ENCODE assay signal across 28 cellular contexts in genomic region chr12:112464605-112465004, GRCh38. TPM values are rescaled to one million over a fixed set of nuclear protein-coding genes. Genes with fewer than 3 reads are reported as not detected.
DNase-seq lines count a peak whose midpoint lies in the region; ATAC-seq, FAIRE-seq and TF ChIP-seq lines count a peak whose summit lies in the region.
"Had no signal": no experiment of that assay in that cellular context is flagged by ENCODE, and none has a peak within 500 bp of the region (broad histone marks: within the 10 kb centered on the region; RNA-seq: fewer than 3 reads in every experiment).

No MANE protein-coding gene starts in this region.

- H3K27me3 ChIP-seq in CD4-positive, CD25-positive, alpha-beta regulatory T cell (ENCODE audit: control insufficient read depth, insufficient read depth, low read length) = no peaks in the 10 kb centered on the region
- H3K27me3 ChIP-seq in endothelial cell of umbilical vein (ENCODE audit: control insufficient read depth in 2 of 2, insufficient read depth in 2 of 2, low read length in 2 of 2) = no peaks in the 10 kb centered on the region
- H3K27me3 ChIP-seq: BE2C, BLaER1 had no signal

- no peak overlapping the region for H3K9ac ChIP-seq in endothelial cell of umbilical vein (replicated peaks; ENCODE audit: extremely low read depth, insufficient read depth, low read length)
- H3K9ac ChIP-seq: BLaER1 had no signal

- dilution Hi-C loops in endothelial cell of umbilical vein (cut with MboI; ENCODE audit: extremely low pct_ligation_motif_present, low sequenced_read_pairs) = no loop called here

- peak overlapping the region; percentile 41 for H3K27ac Mint-ChIP-seq in activated CD4-positive, alpha-beta T cell treated with anti-CD3 and anti-CD28 coated beads, Interleukin-2, amount 10 ng/mL, durations not matched to agents 7 days and 5 days
- H3K27ac Mint-ChIP-seq in CD4-positive, CD25-positive, alpha-beta regulatory T cell = peak overlapping the region in 2 of 3 donors; percentile 9 to 51
- H3K27ac Mint-ChIP-seq in WTC11 = no peak overlapping the region
- H3K27ac Mint-ChIP-seq: CD14-positive monocyte; CD4-positive, alpha-beta T cell; CD8-positive, alpha-beta T cell had no signal

- no peak for DNase-seq in activated CD4-positive, alpha-beta T cell treated with anti-CD3 and anti-CD28 coated beads, Interleukin-2, amount 10 ng/mL, durations not matched to agents 7 days and 5 days
- DNase-seq in activated CD4-positive, alpha-beta T cell treated with anti-CD3 and anti-CD28 coated beads for 4 hours = no peak
- DNase-seq in CD4-positive, CD25-positive, alpha-beta regulatory T cell = no peak
- DNase-seq in WTC11 (ENCODE audit: low spot score) = no peak
- DNase-seq in endothelial cell of umbilical vein (ENCODE audit: low read depth, low spot score) = no peak
- no peak for DNase-seq in NCI-H2227 treated with DMSO at 0.1 percent for 48 hours (lab: John Stamatoyannopoulos, UW)
- DNase-seq in activated CD8-positive, alpha-beta memory T cell treated with anti-CD3 and anti-CD28 coated beads, Interleukin-2, amount 50 U/mL, for 4 hours = no peak
- DNase-seq: BE2C; C1 segment of cervical spinal cord; Caco-2; Calu3; CD4-positive, alpha-beta T cell; CD8-positive, alpha-beta T cell; DMS 273 treated with DMSO at 0.1 percent for 48 hours; DMS153; DMS53; DMS79; DND-41; EL; GF-D8 had no signal

- no peak overlapping the region for H3K4me3 Mint-ChIP-seq in activated CD4-positive, alpha-beta T cell treated with anti-CD3 and anti-CD28 coated beads, Interleukin-2, amount 10 ng/mL, durations not matched to agents 7 days and 5 days
- H3K4me3 Mint-ChIP-seq in CD4-positive, CD25-positive, alpha-beta regulatory T cell = no peak overlapping the region
- H3K4me3 Mint-ChIP-seq in WTC11 = no peak overlapping the region
- H3K4me3 Mint-ChIP-seq: CD14-positive monocyte; CD4-positive, alpha-beta T cell; CD8-positive, alpha-beta T cell had no signal

- H3K9me3 ChIP-seq in CD4-positive, CD25-positive, alpha-beta regulatory T cell (ENCODE audit: control insufficient read depth in 2 of 2, low read length in 2 of 2) = no peaks in the 10 kb centered on the region
- no peaks in the 10 kb centered on the region for H3K9me3 ChIP-seq in endothelial cell of umbilical vein (replicated peaks; ENCODE audit: control insufficient read depth, insufficient read depth, low read length)
- H3K9me3 ChIP-seq: A549, BE2C, BLaER1, Caco-2 had no signal

- no peak overlapping the region for H2AFZ ChIP-seq in endothelial cell of umbilical vein (ENCODE audit: low read depth, low read length)

- CTCF ChIA-PET in activated CD4-positive, alpha-beta T cell treated with anti-CD3 and anti-CD28 coated beads, Interleukin-2, amount 10 ng/mL, durations not matched to agents 7 days and 5 days (lab: Charles Lee) = interaction anchor here (1.0 kb wide), 1 partner anchor 17 kb away, joined by 4 read pairs; no protein-coding TSS in a partner anchor
- CTCF ChIA-PET in WTC11 (lab: Charles Lee) = interaction anchor here (0.7 to 2.0 kb wide), 3 partner anchors 8 to 528 kb away, joined by 3 to 9 read pairs (median 5); no protein-coding TSS in a partner anchor
- CTCF ChIA-PET in endothelial cell of umbilical vein (lab: Charles Lee) = no interaction called here

- H3K4me1 Mint-ChIP-seq in activated CD4-positive, alpha-beta T cell treated with anti-CD3 and anti-CD28 coated beads, Interleukin-2, amount 10 ng/mL, durations not matched to agents 7 days and 5 days = peaks cover 2% of the 10 kb centered on the region
- peaks cover 10 to 25% (median 12%) of the 10 kb centered on the region in 4 donors for H3K4me1 Mint-ChIP-seq in CD4-positive, CD25-positive, alpha-beta regulatory T cell
- peaks cover 2% of the 10 kb centered on the region; the same call in 1 of the 2 replicates for H3K4me1 Mint-ChIP-seq in WTC11
- H3K4me1 Mint-ChIP-seq: CD14-positive monocyte had no signal

- no peak overlapping the region for H3K4me2 ChIP-seq in endothelial cell of umbilical vein (ENCODE audit: insufficient read depth, low read length)
- H3K4me2 ChIP-seq: A549, BLaER1 had no signal

- no peak for ATAC-seq in CD4-positive, CD25-positive, alpha-beta regulatory T cell (ENCODE audit: low read depth in 2 of 2)
- no peak for ATAC-seq in WTC11
- no peak for ATAC-seq in HG03280 (IDR thresholded peaks at IDR 0.05; ENCODE audit: unreplicated experiment)
- ATAC-seq: A549; CD8-positive, alpha-beta T cell had no signal

- H3K9me1 ChIP-seq in endothelial cell of umbilical vein (replicated peaks; ENCODE audit: control insufficient read depth, extremely low read depth, insufficient read depth, low read length) = no peaks in the 10 kb centered on the region

- no peaks in the 10 kb centered on the region for H3K27me3 Mint-ChIP-seq in activated CD4-positive, alpha-beta T cell treated with anti-CD3 and anti-CD28 coated beads, Interleukin-2, amount 10 ng/mL, durations not matched to agents 7 days and 5 days
- H3K27me3 Mint-ChIP-seq in CD4-positive, CD25-positive, alpha-beta regulatory T cell = no peaks in the 10 kb centered on the region
- H3K27me3 Mint-ChIP-seq in WTC11 (ENCODE audit: low read depth) = no peaks in the 10 kb centered on the region
- H3K27me3 Mint-ChIP-seq: CD4-positive, alpha-beta T cell had no signal

- no peaks in the 10 kb centered on the region for H3K79me2 ChIP-seq in endothelial cell of umbilical vein (ENCODE audit: control insufficient read depth, insufficient read depth, low read length)

- POLR2A ChIA-PET in activated CD4-positive, alpha-beta T cell treated with anti-CD3 and anti-CD28 coated beads, Interleukin-2, amount 10 ng/mL, durations not matched to agents 7 days and 5 days (lab: Charles Lee) = no interaction called here
- POLR2A ChIA-PET in WTC11 (lab: Charles Lee) = no interaction called here
- POLR2A ChIA-PET in endothelial cell of umbilical vein (lab: Charles Lee) = no interaction called here

- no peak overlapping the region for H3K4me3 ChIP-seq in CD4-positive, CD25-positive, alpha-beta regulatory T cell (ENCODE audit: low read depth, low read length)
- no peak overlapping the region for H3K4me3 ChIP-seq in endothelial cell of umbilical vein (replicated peaks in 1 of 3; ENCODE audit: insufficient read depth in 1 of 3, low read depth in 1 of 3, low read length in 3 of 3)
- H3K4me3 ChIP-seq: A549, BLaER1 had no signal

- no peaks in the 10 kb centered on the region for H3K9me3 Mint-ChIP-seq in activated CD4-positive, alpha-beta T cell treated with anti-CD3 and anti-CD28 coated beads, Interleukin-2, amount 10 ng/mL, durations not matched to agents 7 days and 5 days
- H3K9me3 Mint-ChIP-seq in CD4-positive, CD25-positive, alpha-beta regulatory T cell = no peaks in the 10 kb centered on the region
- H3K9me3 Mint-ChIP-seq in WTC11 = no peaks in the 10 kb centered on the region
- H3K9me3 Mint-ChIP-seq: CD14-positive monocyte; CD4-positive, alpha-beta T cell; CD8-positive, alpha-beta T cell had no signal

- peak; percentile 15 for FAIRE-seq in endothelial cell of umbilical vein (lab: Jason Lieb, UNC)
- FAIRE-seq: A549, D721Med, GM12891, GM19239 had no signal

- H4K20me1 ChIP-seq in endothelial cell of umbilical vein (replicated peaks; ENCODE audit: control insufficient read depth, extremely low read depth, insufficient read depth, low read length) = no peaks in the 10 kb centered on the region

- TF ChIP-seq CTCF in WTC11 (IDR thresholded peaks at IDR 0.05) (no peak), endothelial cell of umbilical vein (IDR thresholded peaks at IDR 0.05; ENCODE audit: extremely low read depth in 1 of 2, insufficient read depth in 1 of 2, low read depth in 1 of 2, low read length in 2 of 2) (no peak)

- H3K36me3 ChIP-seq in CD4-positive, CD25-positive, alpha-beta regulatory T cell (ENCODE audit: control insufficient read depth, insufficient read depth, low read length) = peaks cover 12% of the 10 kb centered on the region
- H3K36me3 ChIP-seq in endothelial cell of umbilical vein (ENCODE audit: control insufficient read depth in 2 of 2, extremely low read depth in 1 of 2, insufficient read depth in 2 of 2, low read length in 2 of 2) = peaks cover 5 to 7% of the 10 kb centered on the region in 2 experiments

- BruUV-seq in endothelial cell of umbilical vein (replicated peaks; lab: Mats Ljungman, UMichigan) = no TSS peak

- H3K36me3 Mint-ChIP-seq in activated CD4-positive, alpha-beta T cell treated with anti-CD3 and anti-CD28 coated beads, Interleukin-2, amount 10 ng/mL, durations not matched to agents 7 days and 5 days (ENCODE audit: low read depth) = peaks cover 26% of the 10 kb centered on the region
- peaks cover 34% of the 10 kb centered on the region for H3K36me3 Mint-ChIP-seq in CD4-positive, CD25-positive, alpha-beta regulatory T cell
- H3K36me3 Mint-ChIP-seq in WTC11 = peaks cover 2% of the 10 kb centered on the region

- no peak for TF ChIP-seq POLR2A in endothelial cell of umbilical vein (IDR thresholded peaks at IDR 0.05; ENCODE audit: low read depth, low read length)

- H3K4me1 ChIP-seq in CD4-positive, CD25-positive, alpha-beta regulatory T cell (ENCODE audit: control insufficient read depth, insufficient read depth, low read length, poor library complexity, severe bottlenecking) = peaks cover 6% of the 10 kb centered on the region
- H3K4me1 ChIP-seq in endothelial cell of umbilical vein (ENCODE audit: control insufficient read depth, extremely low read depth, insufficient read depth, low read length) = no peaks in the 10 kb centered on the region
- H3K4me1 ChIP-seq: BE2C had no signal

- H3K27ac ChIP-seq in CD4-positive, CD25-positive, alpha-beta regulatory T cell (ENCODE audit: insufficient read depth, low read length, poor library complexity, severe bottlenecking) = no peak overlapping the region
- H3K27ac ChIP-seq in endothelial cell of umbilical vein (ENCODE audit: insufficient read depth, low read depth, low read length) = no peak overlapping the region
- H3K27ac ChIP-seq: 22Rv1, A549, BLaER1 had no signal

- intact Hi-C loops in endothelial cell of umbilical vein (cut with micrococcal nuclease) = no loop called here

RNA-seq across cellular contexts. Expression of gene PTPN11, which starts 45.9 kb away (rescaled TPM):
- total RNA-seq in activated CD4-positive, alpha-beta T cell treated with anti-CD3 and anti-CD28 coated beads, Interleukin-2, amount 10 ng/mL, durations not matched to agents 7 days and 5 days = 10 to 100 TPM; 79.2 to 84.4 TPM
- 51.9 TPM for total RNA-seq in CD4-positive, CD25-positive, alpha-beta regulatory T cell
- 10 to 100 TPM; 57.0 to 66.9 (median 62.2) TPM for polyA plus RNA-seq in CD4-positive, CD25-positive, alpha-beta regulatory T cell
- total RNA-seq in WTC11 (2021) (112 TPM in 3 replicates), endothelial cell of umbilical vein (104 and 107 TPM in 2 replicates)
- polyA plus RNA-seq in endothelial cell of umbilical vein = 22.4 and 36.5 TPM in 2 replicates
- polyA plus RNA-seq in endothelial cell of umbilical vein (2011; cell fraction: cytosol; rRNA removed) = 38.5 and 42.5 TPM in 2 replicates
- polyA plus RNA-seq in endothelial cell of umbilical vein (2011; cell fraction: nucleus; rRNA removed) = 34.1 and 44.1 TPM in 2 replicates
- polyA plus RNA-seq in endothelial cell of umbilical vein (2012) = 64.9 and 86.2 TPM in 2 replicates
- polyA minus RNA-seq in endothelial cell of umbilical vein = 66.6 and 71.7 TPM in 2 replicates
- 70.4 TPM for polyA minus RNA-seq in endothelial cell of umbilical vein (2011; cell fraction: cytosol; rRNA and poly(A)+ RNA removed)
- 24.0 and 30.3 TPM in 2 replicates for polyA minus RNA-seq in endothelial cell of umbilical vein (2011; cell fraction: nucleus; rRNA and poly(A)+ RNA removed)

RNA-seq across cellular contexts. Expression of gene RPL6, which starts 55.2 kb away (rescaled TPM):
- 1,000 to 10,000 TPM; 1,236 to 1,343 TPM for total RNA-seq in activated CD4-positive, alpha-beta T cell treated with anti-CD3 and anti-CD28 coated beads, Interleukin-2, amount 10 ng/mL, durations not matched to agents 7 days and 5 days
- 1,320 TPM for total RNA-seq in CD4-positive, CD25-positive, alpha-beta regulatory T cell
- 100 to 1,000 TPM; 375 to 624 (median 546) TPM for polyA plus RNA-seq in CD4-positive, CD25-positive, alpha-beta regulatory T cell
- 1,730 to 1,803 TPM (median 1,794 TPM) in 3 replicates for total RNA-seq in WTC11 (2021)
- total RNA-seq in endothelial cell of umbilical vein = 1,359 and 1,385 TPM in 2 replicates
- 773 and 998 TPM in 2 replicates for polyA plus RNA-seq in endothelial cell of umbilical vein
- polyA plus RNA-seq in endothelial cell of umbilical vein (2011; cell fraction: cytosol; rRNA removed) = 2,036 and 2,074 TPM in 2 replicates
- 552 and 631 TPM in 2 replicates for polyA plus RNA-seq in endothelial cell of umbilical vein (2011; cell fraction: nucleus; rRNA removed)
- 2,142 and 2,144 TPM in 2 replicates for polyA plus RNA-seq in endothelial cell of umbilical vein (2012)
- polyA minus RNA-seq in endothelial cell of umbilical vein = 289 and 336 TPM in 2 replicates
- polyA minus RNA-seq in endothelial cell of umbilical vein (2011; cell fraction: cytosol; rRNA and poly(A)+ RNA removed) = 430 TPM
- 80.6 and 105 TPM in 2 replicates for polyA minus RNA-seq in endothelial cell of umbilical vein (2011; cell fraction: nucleus; rRNA and poly(A)+ RNA removed)
